In genomic region chr3:39287859-39288221, GRCh38 we compare ENCODE assay signal across 11 cellular contexts. TPM values are rescaled to one million over a fixed set of nuclear protein-coding genes. Genes with fewer than 3 reads are reported as not detected.
"Had no signal": no experiment of that assay in that cellular context is flagged by ENCODE, and none has a peak within 500 bp of the region (broad histone marks: within the 10 kb centered on the region; RNA-seq: fewer than 3 reads in every experiment).

No MANE protein-coding gene starts in this region.

- H3K27ac Mint-ChIP-seq: activated naive CD8-positive, alpha-beta T cell had no signal

- H3K27me3 Mint-ChIP-seq: activated naive CD8-positive, alpha-beta T cell; activated T-cell treated with anti-CD3 and anti-CD28 coated beads, Interleukin-2, amount 50 U/mL, for 24 hours had no signal

- H3K4me1 ChIP-seq: vagina had no signal

- H3K4me3 Mint-ChIP-seq: activated naive CD8-positive, alpha-beta T cell; activated T-cell treated with anti-CD3 and anti-CD28 coated beads, Interleukin-2, amount 50 U/mL, for 24 hours; neural crest cell had no signal

- H3K4me3 ChIP-seq: heart right ventricle, tibial nerve, vagina had no signal

- H3K9me3 Mint-ChIP-seq: activated T-cell treated with anti-CD3 and anti-CD28 coated beads, Interleukin-2, amount 50 U/mL, for 24 hours; neural crest cell had no signal

- H3K36me3 ChIP-seq: heart right ventricle, tibial nerve, vagina had no signal

- H3K27me3 ChIP-seq: heart right ventricle, tibial nerve, vagina had no signal

- H3K36me3 Mint-ChIP-seq: activated naive CD8-positive, alpha-beta T cell had no signal

- H3K9me3 ChIP-seq: heart right ventricle, tibial nerve, vagina had no signal

- H3K27ac ChIP-seq: heart right ventricle, tibial nerve, vagina had no signal

RNA-seq across cellular contexts. Expression of gene CX3CR1, which starts 8.0 kb away (rescaled TPM):
- total RNA-seq: dermis microvascular lymphatic vessel endothelial cell, kidney epithelial cell, osteocyte, vagina had no signal

RNA-seq across cellular contexts. Expression of gene CCR8, which starts 41.7 kb away (rescaled TPM):
- total RNA-seq: chondrocyte, dermis microvascular lymphatic vessel endothelial cell, heart right ventricle, kidney epithelial cell, liver, neural crest cell, osteocyte, tibial nerve, vagina had no signal
- polyA plus RNA-seq: heart right ventricle, liver had no signal
